Comparison of ENCODE assay signal across 12 cellular contexts in the genomic region with DNA sequence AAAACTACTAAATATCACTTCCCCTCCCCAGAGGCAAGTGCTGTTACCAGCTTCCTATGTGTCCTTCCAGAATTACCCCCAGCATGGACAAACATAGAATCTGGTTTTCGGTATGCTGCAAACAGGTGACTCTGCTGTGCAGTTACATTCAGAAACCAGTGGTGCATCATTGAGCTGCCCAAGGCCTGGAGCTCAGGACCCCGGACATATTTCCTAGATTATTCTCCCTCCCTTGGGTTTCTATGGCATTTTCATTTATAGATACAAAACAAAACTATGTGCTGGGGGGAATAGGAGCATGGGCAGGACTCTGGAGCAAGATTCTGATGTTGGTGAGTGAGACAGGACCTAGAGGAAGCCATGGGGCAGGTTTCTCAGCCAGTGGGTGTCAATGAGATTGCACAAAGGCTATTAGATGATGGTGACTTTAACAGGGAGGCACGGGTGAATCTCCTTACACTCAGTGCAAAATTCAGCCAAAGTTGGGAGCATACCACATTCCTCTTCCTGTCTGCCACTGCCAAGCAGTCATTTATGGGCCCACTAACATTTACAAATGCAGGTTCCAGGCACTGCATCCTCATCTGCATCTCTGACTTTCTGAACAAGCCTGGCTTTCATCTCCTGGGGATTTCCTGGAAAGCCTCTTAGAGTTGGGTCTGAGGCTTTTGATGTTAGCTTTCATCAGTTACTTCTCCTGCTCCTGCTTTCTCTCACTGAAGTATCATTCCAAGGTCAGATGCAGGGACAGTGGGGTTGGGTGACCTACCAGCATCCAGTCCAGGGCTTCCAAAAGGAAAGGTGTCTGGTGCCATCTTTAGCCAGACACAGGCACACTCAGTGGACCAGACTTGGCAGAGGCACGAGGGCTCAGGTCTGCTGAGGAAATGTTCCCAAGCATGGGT. TPM values are rescaled to one million over a fixed set of nuclear protein-coding genes. Genes with fewer than 3 reads are reported as not detected.
DNase-seq lines count a peak whose midpoint lies in the region; ATAC-seq and TF ChIP-seq lines count a peak whose summit lies in the region.
"Had no signal": no experiment of that assay in that cellular context is flagged by ENCODE, and none has a peak within 500 bp of the region (broad histone marks: within the 10 kb centered on the region; RNA-seq: fewer than 3 reads in every experiment).

No MANE protein-coding gene starts in this region.

- H3K27me3 ChIP-seq in BE2C, result no peaks in the 10 kb centered on the region
- H3K27me3 ChIP-seq: SJCRH30 had no signal

- POLR2A ChIA-PET in activated CD4-positive, alpha-beta memory T cell treated with anti-CD3 and anti-CD28 coated beads for 36 hours (lab: Charles Lee), result interaction anchor here (0.7 to 1.3 kb wide), 2 partner anchors 31 to 1005 kb away, joined by 3 read pairs; no protein-coding TSS in a partner anchor

- H3K36me3 Mint-ChIP-seq in CD14-positive monocyte, result peaks cover 7 to 17% of the 10 kb centered on the region in 2 donors
- peaks cover 1% of the 10 kb centered on the region for H3K36me3 Mint-ChIP-seq in activated CD4-positive, alpha-beta memory T cell treated with anti-CD3 and anti-CD28 coated beads for 36 hours
- H3K36me3 Mint-ChIP-seq: WTC11 had no signal

- no peaks in the 10 kb centered on the region for H3K27me3 Mint-ChIP-seq in CD14-positive monocyte (ENCODE audit: low read depth in 3 of 3)
- H3K27me3 Mint-ChIP-seq in activated CD4-positive, alpha-beta memory T cell treated with anti-CD3 and anti-CD28 coated beads for 36 hours, result no peaks in the 10 kb centered on the region

- no peaks in the 10 kb centered on the region for H3K36me3 ChIP-seq in BE2C
- H3K36me3 ChIP-seq: SJCRH30 had no signal

- ATAC-seq in GM21515 (IDR thresholded peaks at IDR 0.05; ENCODE audit: unreplicated experiment), result no peak
- no peak for ATAC-seq in HG03460 (IDR thresholded peaks at IDR 0.05; ENCODE audit: unreplicated experiment)
- ATAC-seq: WTC11 had no signal

- H3K9me3 ChIP-seq in BE2C, result no peaks in the 10 kb centered on the region
- H3K9me3 ChIP-seq: SJCRH30 had no signal

- DNase-seq in CD14-positive monocyte (ENCODE audit: low spot score) (no peak), GM12865 (ENCODE audit: low read depth) (peak; percentile 49), iPS-NIHi7 (ENCODE audit: extremely low spot score) (peak; percentile 8), BE2C (no peak), H4 (ENCODE audit: low spot score) (no peak)
- DNase-seq in activated CD4-positive, alpha-beta memory T cell treated with anti-CD3 and anti-CD28 coated beads for 36 hours, result no peak
- DNase-seq: hippocampal formation, NCI-H2029, SJCRH30 had no signal

- H3K27ac Mint-ChIP-seq in CD14-positive monocyte, result peak overlapping the region in 5 of 7 donors; percentile 3 to 83 (median 57)
- H3K27ac Mint-ChIP-seq in activated CD4-positive, alpha-beta memory T cell treated with anti-CD3 and anti-CD28 coated beads for 36 hours, result peak overlapping the region; percentile 81
- H3K27ac Mint-ChIP-seq: WTC11 had no signal

- intact Hi-C loops in CD14-positive monocyte (cut with micrococcal nuclease), result loop anchor here in 1 of 2 donors (10.0 kb wide), 1 partner anchor 61 kb away; no protein-coding TSS in a partner anchor
- intact Hi-C loops in activated CD4-positive, alpha-beta memory T cell treated with anti-CD3 and anti-CD28 coated beads for 36 hours (cut with micrococcal nuclease), result loop anchor here (10.0 kb wide), 2 partner anchors 321 to 629 kb away; no protein-coding TSS in a partner anchor

- H3K4me3 Mint-ChIP-seq in CD14-positive monocyte, result no peak overlapping the region
- H3K4me3 Mint-ChIP-seq in activated CD4-positive, alpha-beta memory T cell treated with anti-CD3 and anti-CD28 coated beads for 36 hours, result no peak overlapping the region
- H3K4me3 Mint-ChIP-seq: WTC11 had no signal

- TF ChIP-seq CTCF in CD14-positive monocyte (IDR thresholded peaks at IDR 0.05) (no peak), GM12865 (IDR thresholded peaks at IDR 0.05; ENCODE audit: insufficient read depth, low read depth, low read length, missing control alignments) (no peak), BE2C (IDR thresholded peaks at IDR 0.05; ENCODE audit: low read depth, low read length) (no peak)

- CTCF ChIA-PET in activated CD4-positive, alpha-beta memory T cell treated with anti-CD3 and anti-CD28 coated beads for 36 hours (lab: Charles Lee), result interaction anchor here (1.0 to 3.2 kb wide), 2 partner anchors 31 to 32 kb away, joined by 3 to 19 read pairs; no protein-coding TSS in a partner anchor

- H3K4me3 ChIP-seq in GM12865 (ENCODE audit: low read depth, low read length) (no peak overlapping the region), BE2C (ENCODE audit: low read depth, low read length) (no peak overlapping the region)
- H3K4me3 ChIP-seq: SJCRH30 had no signal

- peaks cover 0 to 2% (median 0%) of the 10 kb centered on the region in 7 donors for H3K9me3 Mint-ChIP-seq in CD14-positive monocyte
- no peaks in the 10 kb centered on the region for H3K9me3 Mint-ChIP-seq in activated CD4-positive, alpha-beta memory T cell treated with anti-CD3 and anti-CD28 coated beads for 36 hours
- H3K9me3 Mint-ChIP-seq: WTC11 had no signal

- H3K4me1 Mint-ChIP-seq in CD14-positive monocyte, result peaks cover 50% of the 10 kb centered on the region
- peaks cover 79% of the 10 kb centered on the region for H3K4me1 Mint-ChIP-seq in activated CD4-positive, alpha-beta memory T cell treated with anti-CD3 and anti-CD28 coated beads for 36 hours (ENCODE audit: low read depth)

- no peaks in the 10 kb centered on the region for H3K4me1 ChIP-seq in BE2C
- H3K4me1 ChIP-seq: SJCRH30 had no signal

RNA-seq across cellular contexts. Expression of a gene that starts 44.5 kb away (rescaled TPM):
- 100 to 1,000 TPM; 146 to 148 TPM for polyA plus RNA-seq in CD14-positive monocyte
- 10 to 100 TPM; 46.1 to 47.1 TPM for total RNA-seq in activated CD4-positive, alpha-beta memory T cell treated with anti-CD3 and anti-CD28 coated beads for 36 hours
- 15.5 TPM for polyA plus RNA-seq in BE2C (2012; ENCODE audit: insufficient read depth, insufficient read length, low read depth)
- total RNA-seq in H4 (2014; rRNA removed; shearing (Covaris generic)), result 5.5 and 7.1 TPM in 2 replicates

Comparison
In these comparisons a context has a peak if more than half of its experiments do, and no peak if none do; other contexts are left out.
1. DNase-seq: peak in GM12865 (single experiment) and iPS-NIHi7 (single experiment); none in CD14-positive monocyte (single experiment), activated CD4-positive, alpha-beta memory T cell treated with anti-CD3 and anti-CD28 coated beads for 36 hours (single experiment), BE2C (single experiment) and H4 (single experiment).